14 cellular contexts compared by ENCODE assay signal in genomic region chr16:54453863-54454262, GRCh38.
DNase-seq lines count a peak whose midpoint lies in the region; TF ChIP-seq lines count a peak whose summit lies in the region.
"Had no signal": no experiment of that assay in that cellular context is flagged by ENCODE, and none has a peak within 500 bp of the region (broad histone marks: within the 10 kb centered on the region; RNA-seq: fewer than 3 reads in every experiment).

No MANE protein-coding gene starts in this region.

- no peak overlapping the region for H3K27ac ChIP-seq in A673 (ENCODE audit: low read depth, low read length, poor library complexity, severe bottlenecking)
- H3K27ac ChIP-seq: C4-2B had no signal

- DNase-seq in A673 (ENCODE audit: low spot score) = peak; percentile 28
- peak; percentile 20 for DNase-seq in AG08395 (ENCODE audit: low spot score)
- peak; percentile 8 for DNase-seq in astrocyte of the hippocampus (ENCODE audit: low read depth, low spot score)
- DNase-seq in neural crest cell (ENCODE audit: low read depth, low spot score) = no peak
- no peak for DNase-seq in HK-2 (ENCODE audit: unreplicated experiment)
- DNase-seq in cortex of kidney (lab: John Stamatoyannopoulos, UW) = no peak
- no peak for DNase-seq in GM10266 (ENCODE audit: extremely low spot score)
- DNase-seq: CD4-positive, alpha-beta memory T cell; DMS79 treated with DMSO at 0.1 percent for 48 hours; GDM1; HFFc6; KBM-7 had no signal

- H3K9me3 Mint-ChIP-seq in neural crest cell = no peaks in the 10 kb centered on the region
- H3K9me3 Mint-ChIP-seq: HFFc6 had no signal

- H3K4me1 ChIP-seq in A673 (ENCODE audit: insufficient read depth, low read length, poor library complexity, severe bottlenecking) = peaks cover 46% of the 10 kb centered on the region

- H3K4me3 Mint-ChIP-seq in neural crest cell = no peak overlapping the region
- H3K4me3 Mint-ChIP-seq: CD4-positive, alpha-beta memory T cell; HFFc6 had no signal

- no peak overlapping the region for H3K4me3 ChIP-seq in A673 (ENCODE audit: low read depth, low read length, poor library complexity, severe bottlenecking)
- H3K4me3 ChIP-seq: HAP-1 had no signal

- no peaks in the 10 kb centered on the region for H3K9me3 ChIP-seq in A673 (ENCODE audit: low read depth, low read length, poor library complexity, severe bottlenecking)
- H3K9me3 ChIP-seq: HAP-1 had no signal

- no peak for TF ChIP-seq CTCF in A673 (conservative IDR thresholded peaks at IDR 0.05; ENCODE audit: low read depth, low read length)
- no peak for TF ChIP-seq CTCF in neural crest cell (conservative IDR thresholded peaks at IDR 0.05)
- TF ChIP-seq CTCF in GM10266 (IDR thresholded peaks at IDR 0.05; ENCODE audit: control insufficient read depth, insufficient read depth, low read depth, missing control alignments) = no peak

- no TSS peak for BruUV-seq in A673 (replicated peaks; lab: Mats Ljungman, UMichigan)

- intact Hi-C loops in A673 (cut with micrococcal nuclease; ENCODE audit: unreplicated experiment) = loop anchor here (10.0 kb wide), 1 partner anchor 471 kb away; no protein-coding TSS in a partner anchor

- H3K27ac Mint-ChIP-seq in neural crest cell (ENCODE audit: unreplicated experiment) = peak overlapping the region; percentile 28
- H3K27ac Mint-ChIP-seq: CD4-positive, alpha-beta memory T cell; HFFc6 had no signal

- H3K36me3 ChIP-seq in A673 (ENCODE audit: insufficient read depth, low read length, poor library complexity, severe bottlenecking) = no peaks in the 10 kb centered on the region
- H3K36me3 ChIP-seq: HAP-1 had no signal

- no peaks in the 10 kb centered on the region for H3K36me3 Mint-ChIP-seq in neural crest cell (ENCODE audit: low read depth)
- H3K36me3 Mint-ChIP-seq: CD4-positive, alpha-beta memory T cell had no signal

- POLR2A ChIA-PET in A673 (lab: Charles Lee; ENCODE audit: low non-redundant PET) = no interaction called here

- no peaks in the 10 kb centered on the region for H3K27me3 ChIP-seq in A673 (replicated peaks; ENCODE audit: insufficient read depth, low read depth, low read length, poor library complexity)

- peaks cover 11% of the 10 kb centered on the region for H3K4me1 Mint-ChIP-seq in neural crest cell

- H3K27me3 Mint-ChIP-seq in neural crest cell (ENCODE audit: low read depth) = peaks cover 6% of the 10 kb centered on the region

- CTCF ChIA-PET in A673 (lab: Charles Lee) = no interaction called here

Comparison
In these comparisons a context has a peak if more than half of its experiments do, and no peak if none do; other contexts are left out.
1. DNase-seq: peak in A673 (single experiment), AG08395 (single experiment) and astrocyte of the hippocampus (single experiment); none in neural crest cell (single experiment), HK-2 (single experiment), cortex of kidney (single experiment) and GM10266 (single experiment).